1 cellular context compared by ENCODE assay signal in genomic region chr1:52603301-52603675, GRCh38.
TF ChIP-seq lines count a peak whose summit lies in the region.

No MANE protein-coding gene starts in this region.

TF ChIP-seq in endothelial cell of umbilical vein, 7 proteins besides CTCF, POLR2A, EP300 and RAD21:
- TF ChIP-seq POLR2AphosphoS5 (IDR thresholded peaks at IDR 0.05; ENCODE audit: insufficient read depth, low read depth, low read length) (no peak), JUN (IDR thresholded peaks at IDR 0.05; ENCODE audit: borderline replicate concordance, insufficient read depth, insufficient read length, low read depth) (no peak), MYC (IDR thresholded peaks at IDR 0.05; ENCODE audit: low read depth, low read length) (no peak), MAX (IDR thresholded peaks at IDR 0.05; ENCODE audit: insufficient read depth, insufficient read length) (no peak), EZH2 (IDR thresholded peaks at IDR 0.05; ENCODE audit: borderline replicate concordance, low read depth, low read length, severe bottlenecking) (no peak), FOS (IDR thresholded peaks at IDR 0.05; ENCODE audit: borderline replicate concordance, insufficient read depth, low read length) (no peak), GATA2 (IDR thresholded peaks at IDR 0.05; ENCODE audit: insufficient read depth, insufficient read length, low read depth, low read length) (no peak)
